Comparison of ENCODE assay signal across 19 cellular contexts in the genomic region with DNA sequence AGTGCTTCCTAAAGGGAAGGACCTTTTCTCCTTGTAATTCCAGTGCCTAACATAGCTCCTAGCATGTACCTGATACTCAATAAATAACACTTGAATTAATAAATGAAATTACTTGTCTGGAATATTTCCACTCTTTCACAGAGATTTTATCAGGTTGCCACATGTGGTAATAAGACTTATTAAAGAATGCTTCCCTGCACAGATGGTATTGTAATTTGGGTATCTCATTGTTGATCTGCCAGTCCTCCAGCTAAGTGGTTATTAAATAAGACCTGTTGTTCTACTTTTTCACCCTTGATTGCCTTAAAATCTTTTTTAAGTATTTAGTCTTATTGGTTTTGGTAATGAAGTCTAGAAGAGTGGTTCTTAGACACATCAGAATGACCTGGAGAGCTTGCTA.
"Had no signal": no experiment of that assay in that cellular context is flagged by ENCODE, and none has a peak within 500 bp of the region (broad histone marks: within the 10 kb centered on the region; RNA-seq: fewer than 3 reads in every experiment).

No MANE protein-coding gene starts in this region.

- H3K4me3 ChIP-seq: adrenal gland had no signal

- H3K9me3 Mint-ChIP-seq: activated CD8-positive, alpha-beta T cell treated with anti-CD3 and anti-CD28 coated beads for 36 hours; activated naive CD8-positive, alpha-beta T cell treated with anti-CD3 and anti-CD28 coated beads, Interleukin-2, amount 10 ng/mL, durations not matched to agents 7 days and 5 days had no signal

- H3K27ac ChIP-seq: adrenal gland, WERI-Rb-1 had no signal

- ATAC-seq: activated CD8-positive, alpha-beta T cell treated with anti-CD3 and anti-CD28 coated beads for 36 hours had no signal

- H3K36me3 ChIP-seq: adrenal gland, WERI-Rb-1 had no signal

- H3K9me3 ChIP-seq: adrenal gland had no signal

- H3K36me3 Mint-ChIP-seq: activated naive CD8-positive, alpha-beta T cell treated with anti-CD3 and anti-CD28 coated beads, Interleukin-2, amount 10 ng/mL, durations not matched to agents 7 days and 5 days had no signal

- DNase-seq: activated CD4-positive, alpha-beta T cell treated with anti-CD3 and anti-CD28 coated beads for 4 hours; activated CD8-positive, alpha-beta memory T cell treated with anti-CD3 and anti-CD28 coated beads, Interleukin-2, amount 50 U/mL, for 4 hours; activated CD8-positive, alpha-beta T cell treated with anti-CD3 and anti-CD28 coated beads for 36 hours; activated naive CD4-positive, alpha-beta T cell treated with anti-CD3 and anti-CD28 coated beads, Interleukin-2, amount 50 U/mL, for 16 hours; activated naive CD8-positive, alpha-beta T cell treated with anti-CD3 and anti-CD28 coated beads, Interleukin-2, amount 10 ng/mL, durations not matched to agents 7 days and 5 days; adrenal gland; anterior cingulate cortex; caudate nucleus; IMR-90; Kasumi-1; KBM-7; NCI-H1048; NCI-H1417 treated with DMSO at 0.1 percent for 48 hours; NCI-H1694; NCI-H2107; NCI-H510A; SHP77 treated with DMSO at 0.1 percent for 48 hours; T-helper 1 cell; WERI-Rb-1 had no signal

- H3K4me3 Mint-ChIP-seq: activated CD8-positive, alpha-beta T cell treated with anti-CD3 and anti-CD28 coated beads for 36 hours; activated naive CD8-positive, alpha-beta T cell treated with anti-CD3 and anti-CD28 coated beads, Interleukin-2, amount 10 ng/mL, durations not matched to agents 7 days and 5 days had no signal

- H3K27ac Mint-ChIP-seq: activated CD8-positive, alpha-beta T cell treated with anti-CD3 and anti-CD28 coated beads for 36 hours; activated naive CD8-positive, alpha-beta T cell treated with anti-CD3 and anti-CD28 coated beads, Interleukin-2, amount 10 ng/mL, durations not matched to agents 7 days and 5 days had no signal

- H3K27me3 Mint-ChIP-seq: activated CD8-positive, alpha-beta T cell treated with anti-CD3 and anti-CD28 coated beads for 36 hours had no signal

- H3K27me3 ChIP-seq: adrenal gland had no signal
